In genomic region chr17:74417178-74418045, GRCh38 we compare ENCODE assay signal across 10 cellular contexts. TPM values are rescaled to one million over a fixed set of nuclear protein-coding genes. Genes with fewer than 3 reads are reported as not detected.
DNase-seq lines count a peak whose midpoint lies in the region; ATAC-seq, FAIRE-seq and TF ChIP-seq lines count a peak whose summit lies in the region.
"Had no signal": no experiment of that assay in that cellular context is flagged by ENCODE, and none has a peak within 500 bp of the region (broad histone marks: within the 10 kb centered on the region; RNA-seq: fewer than 3 reads in every experiment).

No MANE protein-coding gene starts in this region.

- peak; percentile 95 for ATAC-seq in foreskin keratinocyte
- ATAC-seq: left lobe of liver had no signal

- H3K4me2 ChIP-seq in BLaER1 treated with 17β-estradiol and CSF1 and Interleukin-3, amounts not matched to agents 10 nM and 100 nM, result peak overlapping the region; percentile 51 to 90 (median 76)

- peak overlapping the region in 4 of 11 experiments; percentile 36 to 58 (median 46); a peak in 4 of 22 replicates for H3K9ac ChIP-seq in BLaER1 treated with 17β-estradiol and CSF1 and Interleukin-3, amounts not matched to agents 10 nM and 100 nM

- H3K4me1 ChIP-seq in BLaER1 treated with 17β-estradiol and CSF1 and Interleukin-3, amounts not matched to agents 10 nM and 100 nM, result peaks cover 42 to 66% (median 57%) of the 10 kb centered on the region in 10 experiments
- H3K4me1 ChIP-seq in foreskin keratinocyte, result peaks cover 14% of the 10 kb centered on the region

- H3K27me3 ChIP-seq in BLaER1 treated with 17β-estradiol and CSF1 and Interleukin-3, amounts not matched to agents 10 nM and 100 nM, result no peaks in the 10 kb centered on the region
- H3K27me3 ChIP-seq in foreskin keratinocyte, result no peaks in the 10 kb centered on the region

- H3K9me3 ChIP-seq in BLaER1 treated with 17β-estradiol and CSF1 and Interleukin-3, amounts not matched to agents 10 nM and 100 nM (replicated peaks in 1 of 11), result peaks cover 0 to 7% (median 0%) of the 10 kb centered on the region in 11 experiments; a peak in 3 of 22 replicates

- DNase-seq in GM19239 (ENCODE audit: insufficient read length, low spot score), result peak; percentile 64
- peak; percentile 54 for DNase-seq in HuH-7.5 (ENCODE audit: low spot score)
- peak; percentile 60 to 83 for DNase-seq in foreskin keratinocyte
- DNase-seq in NCI-H748 treated with DMSO at 0.1 percent for 48 hours (lab: John Stamatoyannopoulos, UW), result no peak
- DNase-seq in GM03348 (ENCODE audit: low spot score), result no peak
- DNase-seq in frontal cortex (ENCODE audit: low spot score in 2 of 2), result no peak
- DNase-seq in activated gamma-delta T cell treated with Interleukin-2 at 50 U/mL for 16 hours, result no peak

- no peak for TF ChIP-seq CTCF in foreskin keratinocyte (conservative IDR thresholded peaks at IDR 0.05)

- FAIRE-seq in GM19239 (lab: Jason Lieb, UNC), result peak; percentile 68
- FAIRE-seq in frontal cortex (lab: Jason Lieb, UNC), result no peak

- H3K36me3 ChIP-seq in BLaER1 treated with 17β-estradiol and CSF1 and Interleukin-3, amounts not matched to agents 10 nM and 100 nM, result no peaks in the 10 kb centered on the region

- no peak overlapping the region for H3K4me3 ChIP-seq in BLaER1 treated with 17β-estradiol and CSF1 and Interleukin-3, amounts not matched to agents 10 nM and 100 nM

- no peaks in the 10 kb centered on the region for H4K20me1 ChIP-seq in BLaER1 treated with 17β-estradiol and CSF1 and Interleukin-3, amounts not matched to agents 10 nM and 100 nM

- peak overlapping the region in 8 of 11 experiments; percentile 21 to 79 (median 71); a peak in 15 of 22 replicates for H3K27ac ChIP-seq in BLaER1 treated with 17β-estradiol and CSF1 and Interleukin-3, amounts not matched to agents 10 nM and 100 nM
- no peak overlapping the region for H3K27ac ChIP-seq in foreskin keratinocyte

RNA-seq across cellular contexts. Expression of gene GPRC5C, which starts 14.5 kb away (rescaled TPM):
- total RNA-seq in foreskin keratinocyte (9.3 and 17.6 TPM in 2 replicates), frontal cortex (5.3 TPM)
- polyA plus RNA-seq in foreskin keratinocyte, result 12.2 and 19.2 TPM in 2 replicates

RNA-seq across cellular contexts. Expression of gene CD300A, which starts 49.0 kb away (rescaled TPM):
- total RNA-seq in foreskin keratinocyte (not detected in 2 replicates), frontal cortex (2.4 TPM)
- not detected in 2 replicates for polyA plus RNA-seq in foreskin keratinocyte

RNA-seq across cellular contexts. Expression of gene GPR142, which starts 50.1 kb away (rescaled TPM):
- not detected in 2 replicates for total RNA-seq in foreskin keratinocyte
- not detected in 2 replicates for polyA plus RNA-seq in foreskin keratinocyte
- total RNA-seq in frontal cortex, result not detected
- total RNA-seq: activated CD8-positive, alpha-beta memory T cell treated with anti-CD3 and anti-CD28 coated beads for 36 hours; left lobe of liver had no signal

RNA-seq across cellular contexts. Expression of gene BTBD17, which starts 55.7 kb away (rescaled TPM):
- total RNA-seq in foreskin keratinocyte (not detected in 2 replicates), frontal cortex (5.3 TPM)
- not detected in 2 replicates for polyA plus RNA-seq in foreskin keratinocyte
- total RNA-seq: activated CD8-positive, alpha-beta memory T cell treated with anti-CD3 and anti-CD28 coated beads for 36 hours; left lobe of liver had no signal

Comparison
In these comparisons a context has a peak if more than half of its experiments do, and no peak if none do; other contexts are left out.
1. DNase-seq: peak in GM19239 (single experiment), HuH-7.5 (single experiment) and foreskin keratinocyte (2 of 2); none in NCI-H748 treated with DMSO at 0.1 percent for 48 hours (single experiment), GM03348 (single experiment), frontal cortex (0 of 2) and activated gamma-delta T cell treated with Interleukin-2 at 50 U/mL for 16 hours (single experiment).